1 cellular context compared by ENCODE assay signal in genomic region chr14:101604935-101605767, GRCh38.
TF ChIP-seq lines count a peak whose summit lies in the region.

No MANE protein-coding gene starts in this region.

TF ChIP-seq in K562, 482 proteins besides CTCF, POLR2A, EP300 and RAD21:
- no peak for TF ChIP-seq REST (CRISPR knock-in tag; IDR thresholded peaks at IDR 0.05; ENCODE audit: low read depth)
- TF ChIP-seq, protein P1, sequence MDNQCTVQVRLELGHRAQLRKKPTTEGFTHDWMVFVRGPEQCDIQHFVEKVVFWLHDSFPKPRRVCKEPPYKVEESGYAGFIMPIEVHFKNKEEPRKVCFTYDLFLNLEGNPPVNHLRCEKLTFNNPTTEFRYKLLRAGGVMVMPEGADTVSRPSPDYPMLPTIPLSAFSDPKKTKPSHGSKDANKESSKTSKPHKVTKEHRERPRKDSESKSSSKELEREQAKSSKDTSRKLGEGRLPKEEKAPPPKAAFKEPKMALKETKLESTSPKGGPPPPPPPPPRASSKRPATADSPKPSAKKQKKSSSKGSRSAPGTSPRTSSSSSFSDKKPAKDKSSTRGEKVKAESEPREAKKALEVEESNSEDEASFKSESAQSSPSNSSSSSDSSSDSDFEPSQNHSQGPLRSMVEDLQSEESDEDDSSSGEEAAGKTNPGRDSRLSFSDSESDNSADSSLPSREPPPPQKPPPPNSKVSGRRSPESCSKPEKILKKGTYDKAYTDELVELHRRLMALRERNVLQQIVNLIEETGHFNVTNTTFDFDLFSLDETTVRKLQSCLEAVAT (IDR thresholded peaks at IDR 0.05) = no peak
- TF ChIP-seq UBTF (IDR thresholded peaks at IDR 0.05; ENCODE audit: borderline replicate concordance in 1 of 2, low read depth in 2 of 2, low read length in 2 of 2) = no peak
- TF ChIP-seq, protein P2, sequence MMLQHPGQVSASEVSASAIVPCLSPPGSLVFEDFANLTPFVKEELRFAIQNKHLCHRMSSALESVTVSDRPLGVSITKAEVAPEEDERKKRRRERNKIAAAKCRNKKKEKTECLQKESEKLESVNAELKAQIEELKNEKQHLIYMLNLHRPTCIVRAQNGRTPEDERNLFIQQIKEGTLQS (IDR thresholded peaks at IDR 0.05) = peak; percentile 48
- TF ChIP-seq, protein P2 (CRISPR knock-in tag; conservative IDR thresholded peaks at IDR 0.05) = no peak
- TF ChIP-seq TRIM24 (IDR thresholded peaks at IDR 0.05) = peak in 1 of 2 experiments; percentile 22; a peak in 2 of 4 replicates
- no peak for TF ChIP-seq ZNF79 (CRISPR knock-in tag; IDR thresholded peaks at IDR 0.05; ENCODE audit: low read depth)
- no peak for TF ChIP-seq NFE2L1 (tag; IDR thresholded peaks at IDR 0.05; ENCODE audit: borderline replicate concordance, low read depth)
- TF ChIP-seq, protein P3, sequence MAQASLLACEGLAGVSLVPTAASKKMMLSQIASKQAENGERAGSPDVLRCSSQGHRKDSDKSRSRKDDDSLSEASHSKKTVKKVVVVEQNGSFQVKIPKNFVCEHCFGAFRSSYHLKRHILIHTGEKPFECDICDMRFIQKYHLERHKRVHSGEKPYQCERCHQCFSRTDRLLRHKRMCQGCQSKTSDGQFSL (CRISPR knock-in tag; IDR thresholded peaks at IDR 0.05) = no peak
- TF ChIP-seq, protein P3 (tag; IDR thresholded peaks at IDR 0.05) = no peak
- TF ChIP-seq CEBPG (CRISPR knock-in tag; IDR thresholded peaks at IDR 0.05) = peak; percentile 20; the same call in 1 of the 2 replicates
- TF ChIP-seq CEBPG (tag; conservative IDR thresholded peaks at IDR 0.05 in 1 of 2, IDR thresholded peaks at IDR 0.05 in 1 of 2) = peak; percentile 34 to 40; a peak in 1 of 4 replicates
- TF ChIP-seq USF2 (CRISPR knock-in tag; IDR thresholded peaks at IDR 0.05) = no peak
